ENCODE assay signal across 9 cellular contexts in genomic region chr10:58064714-58065528, GRCh38.
DNase-seq lines count a peak whose midpoint lies in the region; ATAC-seq and TF ChIP-seq lines count a peak whose summit lies in the region.
"Had no signal": no experiment of that assay in that cellular context is flagged by ENCODE, and none has a peak within 500 bp of the region (broad histone marks: within the 10 kb centered on the region; RNA-seq: fewer than 3 reads in every experiment).

No MANE protein-coding gene starts in this region.

- ATAC-seq in HG02642 (IDR thresholded peaks at IDR 0.05; ENCODE audit: poor library complexity, unreplicated experiment) (peak; percentile 68), GM21360 (IDR thresholded peaks at IDR 0.05; ENCODE audit: unreplicated experiment) (no peak)
- ATAC-seq in effector memory CD8-positive, alpha-beta T cell (replicated peaks) = no peak

- no peaks in the 10 kb centered on the region for H3K79me2 ChIP-seq in OCI-LY7 (ENCODE audit: insufficient read depth, low read depth, low read length)

- intact Hi-C loops in OCI-LY7 (cut with micrococcal nuclease; ENCODE audit: unreplicated experiment) = loop anchor here (10.0 kb wide), 1 partner anchor 720 kb away; no protein-coding TSS in a partner anchor

- no peak overlapping the region for H3K27ac ChIP-seq in OCI-LY7 (ENCODE audit: low read depth, low read length, poor library complexity, severe bottlenecking)

- H3K9me3 Mint-ChIP-seq in effector memory CD8-positive, alpha-beta T cell = no peaks in the 10 kb centered on the region
- no peaks in the 10 kb centered on the region for H3K9me3 Mint-ChIP-seq in nephron
- H3K9me3 Mint-ChIP-seq: stimulated activated naive CD8-positive, alpha-beta T cell treated with anti-CD3 and anti-CD28 coated beads, Interleukin-15, Interleukin-2, amounts not matched to agents 100 ng/mL and 50 ng/mL, for 24 hours had no signal

- no peak overlapping the region for H2AFZ ChIP-seq in OCI-LY7 (ENCODE audit: low read length)

- no peaks in the 10 kb centered on the region for H3K9me3 ChIP-seq in OCI-LY7 (ENCODE audit: low read length)

- H4K20me1 ChIP-seq in OCI-LY7 (ENCODE audit: insufficient read depth, low read length) = no peaks in the 10 kb centered on the region

- H3K4me2 ChIP-seq in OCI-LY7 (ENCODE audit: low read length) = no peak overlapping the region

- no peaks in the 10 kb centered on the region for H3K36me3 ChIP-seq in OCI-LY7 (ENCODE audit: insufficient read depth, low read length)

- H3K36me3 Mint-ChIP-seq in effector memory CD8-positive, alpha-beta T cell (ENCODE audit: insufficient read depth) = no peaks in the 10 kb centered on the region
- H3K36me3 Mint-ChIP-seq in nephron (ENCODE audit: low read depth) = no peaks in the 10 kb centered on the region

- no peaks in the 10 kb centered on the region for H3K9me2 ChIP-seq in OCI-LY7 (ENCODE audit: insufficient read depth, low read length)

- BruUV-seq in OCI-LY7 (replicated peaks; lab: Mats Ljungman, UMichigan) = no TSS peak

- TF ChIP-seq CTCF in OCI-LY7 (conservative IDR thresholded peaks at IDR 0.05; ENCODE audit: low read length) (peak; percentile 82), nephron (IDR thresholded peaks at IDR 0.05; ENCODE audit: unreplicated experiment in 3 of 3) (peak; percentile 77 to 83 (median 82))

- DNase-seq in SKM-1 treated with dmso at 0.1 percent for 144 hours (lab: John Stamatoyannopoulos, UW; ENCODE audit: unreplicated experiment) (peak; percentile 15), SKM-1 (lab: John Stamatoyannopoulos, UW; ENCODE audit: unreplicated experiment) (no peak), OCI-LY7 (ENCODE audit: low spot score) (peak; percentile 37), 8988T (no peak)
- peak in 2 of 3 experiments; percentile 1 to 10 for DNase-seq in effector memory CD8-positive, alpha-beta T cell

- no peaks in the 10 kb centered on the region for H3K4me1 ChIP-seq in OCI-LY7 (ENCODE audit: insufficient read depth, low read length, poor library complexity, severe bottlenecking)

- CTCF ChIA-PET in OCI-LY7 (lab: Charles Lee; ENCODE audit: unreplicated experiment) = no interaction called here

- no peaks in the 10 kb centered on the region for H3K4me1 Mint-ChIP-seq in effector memory CD8-positive, alpha-beta T cell (ENCODE audit: low read depth in 2 of 2)
- peaks cover 6% of the 10 kb centered on the region for H3K4me1 Mint-ChIP-seq in nephron

- peaks cover 8 to 31% of the 10 kb centered on the region in 2 donors for H3K27me3 Mint-ChIP-seq in effector memory CD8-positive, alpha-beta T cell
- peaks cover 3% of the 10 kb centered on the region for H3K27me3 Mint-ChIP-seq in nephron (ENCODE audit: low read depth)

- no peak overlapping the region for H3K4me3 ChIP-seq in OCI-LY7 (ENCODE audit: low read depth, low read length, poor library complexity, severe bottlenecking)

- POLR2A ChIA-PET in OCI-LY7 (lab: Charles Lee) = no interaction called here

- no peak overlapping the region for H3K4me3 Mint-ChIP-seq in effector memory CD8-positive, alpha-beta T cell
- H3K4me3 Mint-ChIP-seq in nephron = no peak overlapping the region
- H3K4me3 Mint-ChIP-seq: stimulated activated naive CD8-positive, alpha-beta T cell treated with anti-CD3 and anti-CD28 coated beads, Interleukin-15, Interleukin-2, amounts not matched to agents 100 ng/mL and 50 ng/mL, for 24 hours had no signal

- no peak overlapping the region for H3K27ac Mint-ChIP-seq in effector memory CD8-positive, alpha-beta T cell
- peak overlapping the region in 2 of 3 experiments; percentile 33 to 43 for H3K27ac Mint-ChIP-seq in nephron
- H3K27ac Mint-ChIP-seq: stimulated activated naive CD8-positive, alpha-beta T cell treated with anti-CD3 and anti-CD28 coated beads, Interleukin-15, Interleukin-2, amounts not matched to agents 100 ng/mL and 50 ng/mL, for 24 hours had no signal

Comparison
In these comparisons a context has a peak if more than half of its experiments do, and no peak if none do; other contexts are left out.
1. DNase-seq: peak in SKM-1 treated with dmso at 0.1 percent for 144 hours (single experiment), OCI-LY7 (single experiment) and effector memory CD8-positive, alpha-beta T cell (2 of 3); none in SKM-1 (single experiment) and 8988T (single experiment).
2. H3K27ac Mint-ChIP-seq: peak in nephron (2 of 3); none in effector memory CD8-positive, alpha-beta T cell (0 of 2).